ENCODE assay signal across 1 cellular context in the genomic region with DNA sequence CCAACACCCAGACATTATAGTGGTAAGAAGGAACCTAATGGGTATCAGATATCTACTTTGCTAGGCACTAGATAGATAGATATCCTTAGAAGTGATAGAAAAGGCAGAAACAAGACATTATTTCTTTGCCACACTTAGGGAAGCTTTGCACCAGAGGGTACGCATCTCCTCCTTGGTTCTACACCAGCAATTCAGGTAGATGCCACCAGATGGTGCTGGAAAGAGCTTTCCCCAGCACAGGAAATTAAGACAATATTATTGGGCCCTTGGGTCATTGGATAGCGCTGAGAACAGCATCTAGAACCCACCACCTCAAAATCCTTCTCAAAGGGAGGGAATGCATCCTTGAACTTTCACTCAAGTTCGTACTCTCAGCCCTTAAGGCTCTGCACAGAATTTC.
TF ChIP-seq lines count a peak whose summit lies in the region.

No MANE protein-coding gene starts in this region.

TF ChIP-seq in SK-N-SH treated with all-trans-retinoic acid at 6 μM for 48 hours, 23 proteins besides CTCF, POLR2A, EP300 and RAD21 (continued from another document):
- TF ChIP-seq, protein P1, sequence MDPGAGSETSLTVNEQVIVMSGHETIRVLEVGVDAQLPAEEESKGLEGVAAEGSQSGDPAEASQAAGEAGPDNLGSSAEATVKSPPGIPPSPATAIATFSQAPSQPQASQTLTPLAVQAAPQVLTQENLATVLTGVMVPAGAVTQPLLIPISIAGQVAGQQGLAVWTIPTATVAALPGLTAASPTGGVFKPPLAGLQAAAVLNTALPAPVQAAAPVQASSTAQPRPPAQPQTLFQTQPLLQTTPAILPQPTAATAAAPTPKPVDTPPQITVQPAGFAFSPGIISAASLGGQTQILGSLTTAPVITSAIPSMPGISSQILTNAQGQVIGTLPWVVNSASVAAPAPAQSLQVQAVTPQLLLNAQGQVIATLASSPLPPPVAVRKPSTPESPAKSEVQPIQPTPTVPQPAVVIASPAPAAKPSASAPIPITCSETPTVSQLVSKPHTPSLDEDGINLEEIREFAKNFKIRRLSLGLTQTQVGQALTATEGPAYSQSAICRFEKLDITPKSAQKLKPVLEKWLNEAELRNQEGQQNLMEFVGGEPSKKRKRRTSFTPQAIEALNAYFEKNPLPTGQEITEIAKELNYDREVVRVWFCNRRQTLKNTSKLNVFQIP (CRISPR knock-in tag; IDR thresholded peaks at IDR 0.05; ENCODE audit: borderline replicate concordance, low read depth) = no peak
- TF ChIP-seq ZC3H10 (CRISPR knock-in tag; IDR thresholded peaks at IDR 0.05) (no peak), TOX (CRISPR knock-in tag; IDR thresholded peaks at IDR 0.05; ENCODE audit: borderline replicate concordance) (no peak), OSR1 (CRISPR knock-in tag; IDR thresholded peaks at IDR 0.05) (no peak), GLIS3 (CRISPR knock-in tag; IDR thresholded peaks at IDR 0.05) (no peak), PPARA (CRISPR knock-in tag; IDR thresholded peaks at IDR 0.05; ENCODE audit: borderline replicate concordance) (no peak), ZFP3 (CRISPR knock-in tag; IDR thresholded peaks at IDR 0.05) (no peak), ZFP30 (CRISPR knock-in tag; IDR thresholded peaks at IDR 0.05) (no peak)
